Comparison of ENCODE assay signal across 27 cellular contexts in genomic region chr11:6862961-6863360, GRCh38. TPM values are rescaled to one million over a fixed set of nuclear protein-coding genes. Genes with fewer than 3 reads are reported as not detected.
A peak's percentile ranks its signal among the peaks of the same experiment; 100 is the strongest.
DNase-seq lines count a peak whose midpoint lies in the region; ATAC-seq and TF ChIP-seq lines count a peak whose summit lies in the region.
"Had no signal": no experiment of that assay in that cellular context is flagged by ENCODE, and none has a peak within 500 bp of the region (broad histone marks: within the 10 kb centered on the region; RNA-seq: fewer than 3 reads in every experiment).

TSS of gene OR10A2 (plus strand) at chr11:6863057. CDS start at chr11:6869755, 6,698 bp downstream.

- DNase-seq in Right ventricle myocardium superior = no peak
- no peak for DNase-seq in Right ventricle myocardium inferior (ENCODE audit: missing footprints)
- DNase-seq in SW480 (ENCODE audit: low spot score) = peak; percentile 2
- peak; percentile 16 for DNase-seq in fibroblast of peridontal ligament (ENCODE audit: extremely low read depth)
- DNase-seq in skeletal muscle cell (ENCODE audit: low read depth) = peak; percentile 5
- no peak for DNase-seq in stimulated activated CD4-positive, alpha-beta T cell treated with anti-CD3 and anti-CD28 coated beads, Interleukin-1b, Interleukin-23, amount 100 ng/mL, for 48 hours
- no peak for DNase-seq in chondrocyte (ENCODE audit: low spot score)
- no peak for DNase-seq in H4 (ENCODE audit: low spot score)
- DNase-seq: activated CD8-positive, alpha-beta T cell treated with anti-CD3 and anti-CD28 coated beads for 36 hours; activated naive CD4-positive, alpha-beta T cell treated with anti-CD3 and anti-CD28 coated beads for 36 hours; activated T-cell treated with anti-CD3 and anti-CD28 coated beads, Interleukin-2, amount 50 U/mL, for 1 hour; aorta; DMS153; KG1; NCI-H2029 treated with DMSO at 0.1 percent for 48 hours; NCI-H510A treated with DMSO at 0.1 percent for 48 hours; occipital lobe; retina; SHP77 treated with DMSO at 0.1 percent for 48 hours; stimulated activated CD4-positive, alpha-beta T cell treated with anti-CD3 and anti-CD28 coated beads, Interleukin-12 subunit alpha, Interleukin-12 subunit beta, amount 100 ng/mL, for 4 hours; T-helper 2 cell; WERI-Rb-1 had no signal

- H3K36me3 Mint-ChIP-seq in chondrocyte (ENCODE audit: low read depth) = no peaks in the 10 kb centered on the region

- TF ChIP-seq CTCF in chondrocyte (IDR thresholded peaks at IDR 0.05) = no peak

- ATAC-seq in Right ventricle myocardium superior (ENCODE audit: poor library complexity) (peak; percentile 45), Right ventricle myocardium inferior (no peak)
- ATAC-seq: activated CD8-positive, alpha-beta T cell treated with anti-CD3 and anti-CD28 coated beads for 36 hours had no signal

- H3K4me3 Mint-ChIP-seq in chondrocyte (ENCODE audit: unreplicated experiment) = no peak within 1 kb of the TSS
- H3K4me3 Mint-ChIP-seq: activated CD8-positive, alpha-beta T cell treated with anti-CD3 and anti-CD28 coated beads for 36 hours; activated naive CD4-positive, alpha-beta T cell treated with anti-CD3 and anti-CD28 coated beads for 36 hours; dendritic cell treated with granulocyte-macrophage colony-stimulating factor and Interleukin-4, amounts not matched to agents 40 ng/mL and 50 ng/mL, for 4 days had no signal

- peaks cover 10% of the 10 kb centered on the region for H3K9me3 Mint-ChIP-seq in chondrocyte (ENCODE audit: low read depth)
- H3K9me3 Mint-ChIP-seq: activated naive CD4-positive, alpha-beta T cell treated with anti-CD3 and anti-CD28 coated beads for 36 hours; dendritic cell treated with granulocyte-macrophage colony-stimulating factor and Interleukin-4, amounts not matched to agents 40 ng/mL and 50 ng/mL, for 4 days had no signal

- H3K4me3 ChIP-seq in skeletal muscle cell (ENCODE audit: low read depth, low read length) = no peak within 1 kb of the TSS
- H3K4me3 ChIP-seq: suprapubic skin had no signal

- no peaks in the 10 kb centered on the region for H3K27me3 Mint-ChIP-seq in chondrocyte (ENCODE audit: low read depth)
- H3K27me3 Mint-ChIP-seq: dendritic cell treated with granulocyte-macrophage colony-stimulating factor and Interleukin-4, amounts not matched to agents 40 ng/mL and 50 ng/mL, for 4 days had no signal

- H3K27ac Mint-ChIP-seq in chondrocyte (ENCODE audit: unreplicated experiment) = no peak within 1 kb of the TSS
- H3K27ac Mint-ChIP-seq: activated CD8-positive, alpha-beta T cell treated with anti-CD3 and anti-CD28 coated beads for 36 hours; activated naive CD4-positive, alpha-beta T cell treated with anti-CD3 and anti-CD28 coated beads for 36 hours; dendritic cell treated with granulocyte-macrophage colony-stimulating factor and Interleukin-4, amounts not matched to agents 40 ng/mL and 50 ng/mL, for 4 days had no signal

- H3K4me1 Mint-ChIP-seq in chondrocyte (ENCODE audit: low read depth) = peaks cover 7% of the 10 kb centered on the region

- intact Hi-C loops in Right ventricle myocardium superior (cut with DNase I) (no loop called here), Right ventricle myocardium inferior (cut with DNase I) (no loop called here)

RNA-seq across cellular contexts. Expression of gene OR10A2, which starts in this region (rescaled TPM):
- total RNA-seq in Right ventricle myocardium superior = not detected
- not detected for total RNA-seq in Right ventricle myocardium inferior
- total RNA-seq in chondrocyte = not detected in 3 replicates
- total RNA-seq in H4 (2014; rRNA removed; shearing (Covaris generic)) = not detected in 2 replicates
- total RNA-seq: A673; activated CD8-positive, alpha-beta T cell treated with anti-CD3 and anti-CD28 coated beads for 36 hours; activated naive CD4-positive, alpha-beta T cell treated with anti-CD3 and anti-CD28 coated beads for 36 hours; aorta; glomerular endothelial cell; lower leg skin; occipital lobe; suprapubic skin had no signal

Comparison
In these comparisons a context has a peak if more than half of its experiments do, and no peak if none do; other contexts are left out.
1. Peak in ATAC-seq in Right ventricle myocardium superior; RNA of the gene not detected or under 1 TPM.
2. DNase-seq: peak in SW480 (single experiment), fibroblast of peridontal ligament (single experiment) and skeletal muscle cell (single experiment); none in Right ventricle myocardium superior (single experiment), Right ventricle myocardium inferior (single experiment), stimulated activated CD4-positive, alpha-beta T cell treated with anti-CD3 and anti-CD28 coated beads, Interleukin-1b, Interleukin-23, amount 100 ng/mL, for 48 hours (single experiment), chondrocyte (single experiment) and H4 (single experiment).